ENCODE assay signal across 8 cellular contexts in the genomic region with DNA sequence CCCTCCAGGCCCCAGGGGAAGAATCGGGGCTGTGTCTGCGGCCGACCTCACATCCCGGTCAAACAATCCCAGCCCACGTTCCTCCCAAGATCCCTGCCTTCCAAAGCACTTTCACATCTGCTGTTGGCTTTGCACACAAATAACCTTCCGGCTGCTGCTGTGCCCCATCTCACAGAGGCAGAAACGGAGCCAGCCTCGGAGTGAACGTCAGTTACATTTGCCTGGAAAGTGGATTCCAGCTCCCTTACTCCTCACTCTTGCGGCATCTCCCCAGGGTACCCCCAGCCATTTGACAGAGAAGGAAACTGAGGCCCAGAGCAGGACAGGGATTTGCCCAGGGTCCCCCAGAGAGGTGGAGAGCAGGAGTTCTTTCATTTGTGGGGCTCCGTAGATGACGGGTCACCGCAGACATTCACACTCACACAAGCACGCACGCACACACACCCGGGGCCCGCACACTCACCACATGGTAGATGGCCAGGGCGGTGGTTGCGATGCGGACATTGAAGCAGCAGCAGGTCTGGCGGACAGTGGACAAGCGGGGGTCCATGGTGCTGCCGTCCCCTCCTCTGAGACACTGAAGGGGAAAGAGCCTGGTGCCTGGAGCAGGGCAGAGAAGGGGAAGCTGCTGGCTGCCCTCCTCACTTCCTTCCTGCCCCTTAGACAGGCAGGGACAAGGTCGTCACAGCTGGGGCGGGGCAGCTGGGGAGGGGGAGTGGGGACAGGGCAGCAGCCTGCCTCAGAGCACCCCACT. TPM values are rescaled to one million over a fixed set of nuclear protein-coding genes. Genes with fewer than 3 reads are reported as not detected.
A peak's percentile ranks its signal among the peaks of the same experiment; 100 is the strongest.
DNase-seq lines count a peak whose midpoint lies in the region; ATAC-seq and TF ChIP-seq lines count a peak whose summit lies in the region.

Gene LAPTM5, minus strand, starts transcription at position 579 of the 754 bp plus-strand sequence. Its CDS starts 29 bp downstream, at position 550.

- TF ChIP-seq CTCF in SU-DHL-6 (IDR thresholded peaks at IDR 0.05; ENCODE audit: insufficient read depth, low read length, poor library complexity, severe bottlenecking) (no peak), left lung (IDR thresholded peaks at IDR 0.05) (no peak), stomach (IDR thresholded peaks at IDR 0.05) (no peak), A673 (conservative IDR thresholded peaks at IDR 0.05; ENCODE audit: low read depth, low read length) (no peak)

- no peaks in the 10 kb centered on the region for H3K9me2 ChIP-seq in SU-DHL-6 (replicated peaks; ENCODE audit: insufficient read depth, low read length)

- H3K27ac ChIP-seq in SU-DHL-6 (ENCODE audit: low read depth, low read length) (peak within 1 kb of the TSS; percentile 90), left lung (peak within 1 kb of the TSS; percentile 88 to 98), stomach (peak within 1 kb of the TSS; percentile 30 to 90 (median 81)), A673 (ENCODE audit: low read depth, low read length, poor library complexity, severe bottlenecking) (no peak within 1 kb of the TSS)

- H3K4me1 ChIP-seq in left lung (peaks cover 0 to 71% of the 10 kb centered on the region in 2 donors), stomach (peaks cover 4 to 29% (median 17%) of the 10 kb centered on the region in 4 donors), A673 (ENCODE audit: insufficient read depth, low read length, poor library complexity, severe bottlenecking) (peaks cover 6% of the 10 kb centered on the region)

- no peaks in the 10 kb centered on the region for H3K27me3 ChIP-seq in SU-DHL-6 (ENCODE audit: low read length)
- H3K27me3 ChIP-seq in left lung, result peaks cover 0 to 5% of the 10 kb centered on the region in 2 donors
- peaks cover 0 to 15% (median 0%) of the 10 kb centered on the region in 3 donors for H3K27me3 ChIP-seq in stomach
- no peaks in the 10 kb centered on the region for H3K27me3 ChIP-seq in A673 (replicated peaks; ENCODE audit: insufficient read depth, low read depth, low read length, poor library complexity)

- no TSS peak for BruUV-seq in A673 (replicated peaks; lab: Mats Ljungman, UMichigan)

- ATAC-seq in left lung (peak; percentile 69), HG03432 (IDR thresholded peaks at IDR 0.05; ENCODE audit: unreplicated experiment) (no peak)

- peaks cover 56% of the 10 kb centered on the region for H3K79me2 ChIP-seq in SU-DHL-6 (ENCODE audit: insufficient read depth, low read length)

- H4K20me1 ChIP-seq in SU-DHL-6 (ENCODE audit: low read depth, low read length), result no peaks in the 10 kb centered on the region

- H3K9me3 ChIP-seq in SU-DHL-6 (ENCODE audit: insufficient read depth, low read length) (no peaks in the 10 kb centered on the region), left lung (no peaks in the 10 kb centered on the region), stomach (no peaks in the 10 kb centered on the region), A673 (ENCODE audit: low read depth, low read length, poor library complexity, severe bottlenecking) (no peaks in the 10 kb centered on the region)

- H3K36me3 ChIP-seq in SU-DHL-6 (ENCODE audit: low read length), result no peaks in the 10 kb centered on the region
- H3K36me3 ChIP-seq in left lung, result peaks cover 0 to 6% of the 10 kb centered on the region in 2 donors
- H3K36me3 ChIP-seq in stomach, result no peaks in the 10 kb centered on the region
- no peaks in the 10 kb centered on the region for H3K36me3 ChIP-seq in A673 (ENCODE audit: insufficient read depth, low read length, poor library complexity, severe bottlenecking)

- H3K4me2 ChIP-seq in SU-DHL-6 (ENCODE audit: low read depth, low read length, poor library complexity, severe bottlenecking), result peak within 1 kb of the TSS; percentile 71

- POLR2A ChIA-PET in A673 (lab: Charles Lee; ENCODE audit: low non-redundant PET), result no interaction called here

- WGBS in stomach, 5 donors, result 49 to 67% (median 56%) methylated on average over 23 to 25 of the region's 25 CpGs

- DNase-seq in GM04504 (ENCODE audit: low read depth), result peak; percentile 32
- peak; percentile 41 for DNase-seq in astrocyte of the hippocampus (ENCODE audit: low read depth, low spot score)
- DNase-seq in left lung, result peak; percentile 85 to 96
- peak; percentile 48 for DNase-seq in stomach
- no peak for DNase-seq in NCI-H2081 (lab: John Stamatoyannopoulos, UW)
- no peak for DNase-seq in A673 (ENCODE audit: low spot score)

- TF ChIP-seq POLR2A in stomach (IDR thresholded peaks at IDR 0.05), result no peak

- CTCF ChIA-PET in A673 (lab: Charles Lee), result interaction anchor here (1.2 kb wide), 1 partner anchor 22 kb away, joined by 6 read pairs; no protein-coding TSS in a partner anchor

- no peak for TF ChIP-seq EP300 in stomach (IDR thresholded peaks at IDR 0.05)

- H3K4me3 ChIP-seq in SU-DHL-6 (ENCODE audit: insufficient read depth, low read length, poor library complexity, severe bottlenecking), result peak within 1 kb of the TSS; percentile 85
- peak within 1 kb of the TSS; percentile 21 to 70 for H3K4me3 ChIP-seq in left lung
- H3K4me3 ChIP-seq in stomach, result peak within 1 kb of the TSS; percentile 23 to 46 (median 45)
- H3K4me3 ChIP-seq in A673 (ENCODE audit: low read depth, low read length, poor library complexity, severe bottlenecking), result no peak within 1 kb of the TSS

- intact Hi-C loops in left lung (cut with DNase I) (no loop called here), stomach (cut with DNase I; ENCODE audit: low total_unique reads) (no loop called here), A673 (cut with micrococcal nuclease; ENCODE audit: unreplicated experiment) (no loop called here)

- H3F3A ChIP-seq in SU-DHL-6 (ENCODE audit: insufficient read depth), result peaks cover 76% of the 10 kb centered on the region

- H2AFZ ChIP-seq in SU-DHL-6 (ENCODE audit: low read depth, low read length, severe bottlenecking), result no peak within 1 kb of the TSS

- H3K9ac ChIP-seq in SU-DHL-6 (ENCODE audit: low read length), result peak within 1 kb of the TSS; percentile 86

RNA-seq across cellular contexts. Expression of gene LAPTM5, which starts in this region (rescaled TPM):
- 100 to 1,000 TPM; 185 to 513 TPM for total RNA-seq in left lung
- total RNA-seq in stomach, result 10 to 100 TPM in 4 of 5 donors, 1 to 10 TPM in 1; 4.6 to 48.4 (median 29.6) TPM
- polyA plus RNA-seq in stomach, result 10 to 100 TPM; 33.1 to 39.9 (median 37.6) TPM
- not detected in 2 replicates for total RNA-seq in A673 (2021)

Comparison
In these comparisons a context has a peak if more than half of its experiments do, and no peak if none do; other contexts are left out.
1. DNase-seq: peak in GM04504 (single experiment), astrocyte of the hippocampus (single experiment), left lung (2 of 2) and stomach (single experiment); none in NCI-H2081 (0 of 2) and A673 (single experiment).